ENCODE assay signal across 8 cellular contexts in genomic region chr4:54100607-54101189, GRCh38. TPM values are rescaled to one million over a fixed set of nuclear protein-coding genes. Genes with fewer than 3 reads are reported as not detected.
DNase-seq lines count a peak whose midpoint lies in the region; ATAC-seq lines count a peak whose summit lies in the region.

No MANE protein-coding gene starts in this region.

- no peak overlapping the region for H4K91ac ChIP-seq in neuronal stem cell (ENCODE audit: low read depth, low read length, poor library complexity)

- no peak overlapping the region for H2AK5ac ChIP-seq in neuronal stem cell (ENCODE audit: low read depth, low read length)

- ATAC-seq in HG02852 (IDR thresholded peaks at IDR 0.05; ENCODE audit: unreplicated experiment) (no peak), GM19395 (IDR thresholded peaks at IDR 0.05; ENCODE audit: unreplicated experiment) (no peak)

- peak overlapping the region; percentile 77 for H2BK15ac ChIP-seq in neuronal stem cell (ENCODE audit: low read length)

- H3K18ac ChIP-seq in neuronal stem cell (ENCODE audit: low read length): peak overlapping the region; percentile 69

- peaks cover 26% of the 10 kb centered on the region for H3K4me1 ChIP-seq in CD8-positive, alpha-beta memory T cell (ENCODE audit: insufficient read depth, low read length)
- H3K4me1 ChIP-seq in duodenal mucosa (ENCODE audit: control insufficient read depth in 1 of 2, insufficient read depth in 2 of 2, low read length in 2 of 2): peaks cover 5 to 19% of the 10 kb centered on the region in 2 donors
- H3K4me1 ChIP-seq in neuronal stem cell (ENCODE audit: control insufficient read depth in 2 of 2, insufficient read depth in 1 of 2, low read depth in 1 of 2, low read length in 2 of 2): peaks cover 17 to 24% of the 10 kb centered on the region in 2 donors

- H3K79me1 ChIP-seq in neuronal stem cell (ENCODE audit: low read depth, low read length): no peaks in the 10 kb centered on the region

- no CpG with 5 or more reads among the region's 45 CpGs for whole genome bisulfite sequencing in neuronal stem cell (ENCODE audit: extremely low coverage in 2 of 2, insufficient read length in 2 of 2, insufficient replicate concordance in 1 of 2), 2 donors

- no peak overlapping the region for H3K9ac ChIP-seq in duodenal mucosa (ENCODE audit: low read depth in 1 of 2, low read length in 2 of 2)
- H3K9ac ChIP-seq in neuronal stem cell (ENCODE audit: low read depth, low read length, poor library complexity): peak overlapping the region; percentile 27

- no peak overlapping the region for H2BK5ac ChIP-seq in neuronal stem cell (ENCODE audit: low read length)

- H4K8ac ChIP-seq in neuronal stem cell (ENCODE audit: low read depth, low read length): no peak overlapping the region

- no peak overlapping the region for H3K4ac ChIP-seq in neuronal stem cell (ENCODE audit: low read length)

- H3K4me1 Mint-ChIP-seq in CD8-positive, alpha-beta memory T cell: peaks cover 27 to 64% (median 48%) of the 10 kb centered on the region in 3 donors

- no peaks in the 10 kb centered on the region for H3K9me3 ChIP-seq in CD8-positive, alpha-beta memory T cell (ENCODE audit: low read length)
- H3K9me3 ChIP-seq in duodenal mucosa (ENCODE audit: control insufficient read depth in 1 of 2, low read length in 2 of 2) (no peaks in the 10 kb centered on the region), neuronal stem cell (replicated peaks in 1 of 2; ENCODE audit: control insufficient read depth in 2 of 2, insufficient read depth in 1 of 2, low read depth in 1 of 2, low read length in 2 of 2) (no peaks in the 10 kb centered on the region)

- peak overlapping the region; percentile 32 for H3K4me3 ChIP-seq in CD8-positive, alpha-beta memory T cell (ENCODE audit: low read length)
- H3K4me3 ChIP-seq in duodenal mucosa (ENCODE audit: low read depth in 1 of 2, low read length in 2 of 2): peak overlapping the region; percentile 6 to 36
- no peak overlapping the region for H3K4me3 ChIP-seq in neuronal stem cell (ENCODE audit: low read length in 2 of 2)

- peak overlapping the region; percentile 66 for H3K4me2 ChIP-seq in neuronal stem cell (ENCODE audit: insufficient read depth, low read length, poor library complexity, severe bottlenecking)

- H3K27me3 Mint-ChIP-seq in CD8-positive, alpha-beta memory T cell: peaks cover 80 to 93% of the 10 kb centered on the region in 2 donors

- no peak overlapping the region for H3K27ac Mint-ChIP-seq in CD8-positive, alpha-beta memory T cell

- H2BK120ac ChIP-seq in neuronal stem cell (ENCODE audit: low read depth, low read length): no peak overlapping the region

- no peak overlapping the region for H2BK12ac ChIP-seq in neuronal stem cell (ENCODE audit: low read length)

- H3K14ac ChIP-seq in neuronal stem cell (ENCODE audit: low read length): no peak overlapping the region

- no peaks in the 10 kb centered on the region for H3K36me3 Mint-ChIP-seq in CD8-positive, alpha-beta memory T cell

- peak in 1 of 5 donors; percentile 27 for DNase-seq in CD8-positive, alpha-beta memory T cell
- peak; percentile 61 for DNase-seq in MV-4-11 (lab: John Stamatoyannopoulos, UW)
- no peak for DNase-seq in neuronal stem cell (ENCODE audit: low spot score)
- no peak for DNase-seq in DMS79 (lab: John Stamatoyannopoulos, UW)
- no peak for DNase-seq in NCI-H2081 treated with DMSO at 0.1 percent for 48 hours (lab: John Stamatoyannopoulos, UW)

- H3K27ac ChIP-seq in CD8-positive, alpha-beta memory T cell (ENCODE audit: low read depth, low read length): no peak overlapping the region
- H3K27ac ChIP-seq in duodenal mucosa (ENCODE audit: low read depth, low read length) (no peak overlapping the region), neuronal stem cell (replicated peaks; ENCODE audit: low read length) (no peak overlapping the region)

- peak overlapping the region; percentile 53 to 78 (median 69) for H3K4me3 Mint-ChIP-seq in CD8-positive, alpha-beta memory T cell

- POLR2A ChIA-PET in CD8-positive, alpha-beta memory T cell (lab: Charles Lee): no interaction called here

- CTCF ChIA-PET in CD8-positive, alpha-beta memory T cell (lab: Charles Lee): no interaction called here

- H3K23ac ChIP-seq in neuronal stem cell (ENCODE audit: low read depth, low read length, poor library complexity): peak overlapping the region; percentile 61

- H3K9me3 Mint-ChIP-seq in CD8-positive, alpha-beta memory T cell: peaks cover 0 to 1% (median 0%) of the 10 kb centered on the region in 5 donors

- peaks cover 85% of the 10 kb centered on the region for H3K27me3 ChIP-seq in CD8-positive, alpha-beta memory T cell (ENCODE audit: insufficient read depth, low read length, poor library complexity, severe bottlenecking)
- peaks cover 93 to 96% of the 10 kb centered on the region in 2 donors for H3K27me3 ChIP-seq in duodenal mucosa (ENCODE audit: control insufficient read depth in 1 of 2, insufficient read depth in 2 of 2, low read length in 2 of 2)
- H3K27me3 ChIP-seq in neuronal stem cell (ENCODE audit: control insufficient read depth in 3 of 3, insufficient read depth in 3 of 3, low read depth in 1 of 3, low read length in 3 of 3): peaks cover 38 to 99% (median 95%) of the 10 kb centered on the region in 3 experiments

- H2AFZ ChIP-seq in neuronal stem cell (ENCODE audit: low read length): peak overlapping the region; percentile 74

- H3K36me3 ChIP-seq in CD8-positive, alpha-beta memory T cell (ENCODE audit: insufficient read depth, low read length): no peaks in the 10 kb centered on the region
- no peaks in the 10 kb centered on the region for H3K36me3 ChIP-seq in duodenal mucosa (ENCODE audit: control insufficient read depth in 1 of 2, insufficient read depth in 2 of 2, low read length in 2 of 2)
- H3K36me3 ChIP-seq in neuronal stem cell (replicated peaks in 1 of 2; ENCODE audit: control insufficient read depth in 2 of 2, insufficient read depth in 2 of 2, low read length in 2 of 2): no peaks in the 10 kb centered on the region

RNA-seq across cellular contexts. Expression of gene GSX2, which starts 0.7 kb away (rescaled TPM):
- not detected for total RNA-seq in CD8-positive, alpha-beta memory T cell
- polyA plus RNA-seq in CD8-positive, alpha-beta memory T cell: not detected
- polyA plus RNA-seq in neuronal stem cell (2013, experiment 1 of 2): not detected
- polyA plus RNA-seq in neuronal stem cell (2013, experiment 2 of 2): not detected

RNA-seq across cellular contexts. Expression of gene CHIC2, which starts 36.3 kb away (rescaled TPM):
- 10 to 100 TPM; 25.0 to 27.9 TPM for total RNA-seq in CD8-positive, alpha-beta memory T cell
- polyA plus RNA-seq in CD8-positive, alpha-beta memory T cell: 57.3 TPM
- polyA plus RNA-seq in neuronal stem cell (2013, experiment 1 of 2): 8.4 TPM
- 8.9 TPM for polyA plus RNA-seq in neuronal stem cell (2013, experiment 2 of 2)

Comparison
In these comparisons a context has a peak if more than half of its experiments do, and no peak if none do; other contexts are left out.
1. H3K4me3 ChIP-seq: peak in CD8-positive, alpha-beta memory T cell (single experiment) and duodenal mucosa (2 of 2); none in neuronal stem cell (0 of 2).